Comparison of ENCODE assay signal across 8 cellular contexts in the genomic region with DNA sequence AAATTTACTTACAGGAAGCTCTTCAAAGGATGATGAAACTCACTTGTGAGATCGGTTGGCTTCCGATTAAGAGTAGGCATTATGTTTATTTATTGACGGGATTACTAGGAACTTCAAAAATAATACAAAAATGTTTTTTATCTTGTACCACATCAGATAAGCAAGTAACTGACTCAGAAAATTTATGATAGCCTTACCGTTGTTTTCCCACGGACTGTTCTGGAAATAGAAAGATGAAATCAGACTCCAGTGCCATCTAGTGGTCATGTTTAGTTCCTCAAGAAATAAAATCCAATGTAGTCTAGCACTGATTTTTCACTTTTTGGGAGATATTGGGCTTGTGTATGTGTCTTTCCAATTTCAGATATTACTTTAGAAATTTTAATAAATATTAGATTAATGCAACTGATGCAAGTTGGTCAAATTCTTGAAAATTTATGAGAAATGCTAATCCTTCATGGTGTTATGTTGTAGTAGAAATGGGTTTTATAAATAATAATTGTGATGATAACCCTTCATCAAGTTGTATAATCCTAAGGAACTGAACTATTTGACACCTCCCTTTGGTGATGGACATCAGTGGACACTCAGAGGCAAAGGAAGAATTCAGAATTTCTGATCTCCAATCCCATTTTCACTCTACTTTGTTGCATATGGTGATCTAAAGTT.
DNase-seq lines count a peak whose midpoint lies in the region; ATAC-seq and TF ChIP-seq lines count a peak whose summit lies in the region.

No MANE protein-coding gene starts in this region.

- peak overlapping the region; percentile 60 for H3K4me3 Mint-ChIP-seq in natural killer cell treated with Interleukin-12 subunit alpha and Interleukin-12 subunit beta and Interleukin-15 and Interleukin-18, amount 100 ng/mL, for 72 hours

- no peak overlapping the region for H3K4me2 ChIP-seq in Karpas-422 (ENCODE audit: low read depth, low read length, poor library complexity, severe bottlenecking)

- H3K27ac Mint-ChIP-seq in natural killer cell treated with Interleukin-12 subunit alpha and Interleukin-12 subunit beta and Interleukin-15 and Interleukin-18, amount 100 ng/mL, for 72 hours = no peak overlapping the region

- H4K20me1 ChIP-seq in Karpas-422 (ENCODE audit: insufficient read depth, low read depth, low read length) = no peaks in the 10 kb centered on the region

- no peak overlapping the region for H3K9ac ChIP-seq in Karpas-422 (ENCODE audit: low read length)

- H3K79me2 ChIP-seq in Karpas-422 (ENCODE audit: low read length) = no peaks in the 10 kb centered on the region

- no peaks in the 10 kb centered on the region for H3K36me3 Mint-ChIP-seq in natural killer cell treated with Interleukin-12 subunit alpha and Interleukin-12 subunit beta and Interleukin-15 and Interleukin-18, amount 100 ng/mL, for 72 hours

- peak; percentile 12 to 68 (median 19) for DNase-seq in NCI-H1417 (lab: John Stamatoyannopoulos, UW)
- no peak for DNase-seq in NCI-H1417 treated with DMSO at 0.1 percent for 48 hours (lab: John Stamatoyannopoulos, UW)
- peak; percentile 70 for DNase-seq in Karpas-422
- peak; percentile 47 to 68 for DNase-seq in erythroblast (lab: John Stamatoyannopoulos, UW)
- no peak for DNase-seq in natural killer cell treated with Interleukin-12 subunit alpha and Interleukin-12 subunit beta and Interleukin-15 and Interleukin-18, amount 100 ng/mL, for 72 hours (ENCODE audit: low spot score)
- no peak for DNase-seq in GM19240 (ENCODE audit: insufficient read length, low spot score)
- no peak for DNase-seq in COLO829 (ENCODE audit: low spot score)

- H3K4me1 ChIP-seq in Karpas-422 (ENCODE audit: low read length) = no peaks in the 10 kb centered on the region; the same call in 1 of the 2 replicates

- no peaks in the 10 kb centered on the region for H3K27me3 Mint-ChIP-seq in natural killer cell treated with Interleukin-12 subunit alpha and Interleukin-12 subunit beta and Interleukin-15 and Interleukin-18, amount 100 ng/mL, for 72 hours

- no peaks in the 10 kb centered on the region for H3K36me3 ChIP-seq in Karpas-422 (ENCODE audit: insufficient read depth, low read length)

- H3K27ac ChIP-seq in Karpas-422 (ENCODE audit: low read length) = no peak overlapping the region

- no peak overlapping the region for H2AFZ ChIP-seq in Karpas-422 (ENCODE audit: low read length)

- no peak overlapping the region for H3K4me3 ChIP-seq in Karpas-422 (ENCODE audit: low read length)

- H3K9me3 Mint-ChIP-seq in natural killer cell treated with Interleukin-12 subunit alpha and Interleukin-12 subunit beta and Interleukin-15 and Interleukin-18, amount 100 ng/mL, for 72 hours = no peaks in the 10 kb centered on the region

- peak; percentile 70 for ATAC-seq in SK-N-SH treated with all-trans-retinoic acid at 6 μM for 48 hours
- no peak for ATAC-seq in natural killer cell treated with Interleukin-12 subunit alpha and Interleukin-12 subunit beta and Interleukin-15 and Interleukin-18, amount 100 ng/mL, for 72 hours

- no peak for TF ChIP-seq POLR2A in erythroblast (IDR thresholded peaks at IDR 0.05; ENCODE audit: low read length)

- no peaks in the 10 kb centered on the region for H3K9me3 ChIP-seq in Karpas-422 (ENCODE audit: low read length)

- H3K4me1 Mint-ChIP-seq in natural killer cell treated with Interleukin-12 subunit alpha and Interleukin-12 subunit beta and Interleukin-15 and Interleukin-18, amount 100 ng/mL, for 72 hours (ENCODE audit: low read depth in 2 of 2) = peaks cover 26 to 30% of the 10 kb centered on the region in 2 donors

- H3K9me2 ChIP-seq in Karpas-422 (replicated peaks; ENCODE audit: insufficient read depth, low read length) = no peaks in the 10 kb centered on the region

- no peaks in the 10 kb centered on the region for H3K27me3 ChIP-seq in Karpas-422 (ENCODE audit: low read length)

TF ChIP-seq in SK-N-SH treated with all-trans-retinoic acid at 6 μM for 48 hours, 23 proteins besides CTCF, POLR2A, EP300 and RAD21:
- no peak for TF ChIP-seq ZNF8 (CRISPR knock-in tag; IDR thresholded peaks at IDR 0.05)
- TF ChIP-seq RARB (CRISPR knock-in tag; IDR thresholded peaks at IDR 0.05) = no peak
- no peak for TF ChIP-seq ESRRG (CRISPR knock-in tag; IDR thresholded peaks at IDR 0.05)
- TF ChIP-seq ISL1 (CRISPR knock-in tag; IDR thresholded peaks at IDR 0.05) = peak; percentile 67
- no peak for TF ChIP-seq ZNF565 (CRISPR knock-in tag; conservative IDR thresholded peaks at IDR 0.05; ENCODE audit: low read depth)
- TF ChIP-seq, protein P1, sequence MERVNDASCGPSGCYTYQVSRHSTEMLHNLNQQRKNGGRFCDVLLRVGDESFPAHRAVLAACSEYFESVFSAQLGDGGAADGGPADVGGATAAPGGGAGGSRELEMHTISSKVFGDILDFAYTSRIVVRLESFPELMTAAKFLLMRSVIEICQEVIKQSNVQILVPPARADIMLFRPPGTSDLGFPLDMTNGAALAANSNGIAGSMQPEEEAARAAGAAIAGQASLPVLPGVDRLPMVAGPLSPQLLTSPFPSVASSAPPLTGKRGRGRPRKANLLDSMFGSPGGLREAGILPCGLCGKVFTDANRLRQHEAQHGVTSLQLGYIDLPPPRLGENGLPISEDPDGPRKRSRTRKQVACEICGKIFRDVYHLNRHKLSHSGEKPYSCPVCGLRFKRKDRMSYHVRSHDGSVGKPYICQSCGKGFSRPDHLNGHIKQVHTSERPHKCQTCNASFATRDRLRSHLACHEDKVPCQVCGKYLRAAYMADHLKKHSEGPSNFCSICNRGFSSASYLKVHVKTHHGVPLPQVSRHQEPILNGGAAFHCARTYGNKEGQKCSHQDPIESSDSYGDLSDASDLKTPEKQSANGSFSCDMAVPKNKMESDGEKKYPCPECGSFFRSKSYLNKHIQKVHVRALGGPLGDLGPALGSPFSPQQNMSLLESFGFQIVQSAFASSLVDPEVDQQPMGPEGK (CRISPR knock-in tag; IDR thresholded peaks at IDR 0.05; ENCODE audit: borderline replicate concordance) = no peak
- TF ChIP-seq, protein P2, sequence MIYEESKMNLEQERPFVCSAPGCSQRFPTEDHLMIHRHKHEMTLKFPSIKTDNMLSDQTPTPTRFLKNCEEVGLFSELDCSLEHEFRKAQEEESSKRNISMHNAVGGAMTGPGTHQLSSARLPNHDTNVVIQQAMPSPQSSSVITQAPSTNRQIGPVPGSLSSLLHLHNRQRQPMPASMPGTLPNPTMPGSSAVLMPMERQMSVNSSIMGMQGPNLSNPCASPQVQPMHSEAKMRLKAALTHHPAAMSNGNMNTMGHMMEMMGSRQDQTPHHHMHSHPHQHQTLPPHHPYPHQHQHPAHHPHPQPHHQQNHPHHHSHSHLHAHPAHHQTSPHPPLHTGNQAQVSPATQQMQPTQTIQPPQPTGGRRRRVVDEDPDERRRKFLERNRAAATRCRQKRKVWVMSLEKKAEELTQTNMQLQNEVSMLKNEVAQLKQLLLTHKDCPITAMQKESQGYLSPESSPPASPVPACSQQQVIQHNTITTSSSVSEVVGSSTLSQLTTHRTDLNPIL (CRISPR knock-in tag; IDR thresholded peaks at IDR 0.05; ENCODE audit: low read depth) = no peak
TF ChIP-seq in SK-N-SH treated with all-trans-retinoic acid at 6 μM for 48 hours: peak in this region for 1.

Comparison
In these comparisons a context has a peak if more than half of its experiments do, and no peak if none do; other contexts are left out.
1. DNase-seq: peak in NCI-H1417 (3 of 3), Karpas-422 (single experiment) and erythroblast (2 of 2); none in NCI-H1417 treated with DMSO at 0.1 percent for 48 hours (single experiment), natural killer cell treated with Interleukin-12 subunit alpha and Interleukin-12 subunit beta and Interleukin-15 and Interleukin-18, amount 100 ng/mL, for 72 hours (single experiment), GM19240 (single experiment) and COLO829 (single experiment).